In the genomic region with DNA sequence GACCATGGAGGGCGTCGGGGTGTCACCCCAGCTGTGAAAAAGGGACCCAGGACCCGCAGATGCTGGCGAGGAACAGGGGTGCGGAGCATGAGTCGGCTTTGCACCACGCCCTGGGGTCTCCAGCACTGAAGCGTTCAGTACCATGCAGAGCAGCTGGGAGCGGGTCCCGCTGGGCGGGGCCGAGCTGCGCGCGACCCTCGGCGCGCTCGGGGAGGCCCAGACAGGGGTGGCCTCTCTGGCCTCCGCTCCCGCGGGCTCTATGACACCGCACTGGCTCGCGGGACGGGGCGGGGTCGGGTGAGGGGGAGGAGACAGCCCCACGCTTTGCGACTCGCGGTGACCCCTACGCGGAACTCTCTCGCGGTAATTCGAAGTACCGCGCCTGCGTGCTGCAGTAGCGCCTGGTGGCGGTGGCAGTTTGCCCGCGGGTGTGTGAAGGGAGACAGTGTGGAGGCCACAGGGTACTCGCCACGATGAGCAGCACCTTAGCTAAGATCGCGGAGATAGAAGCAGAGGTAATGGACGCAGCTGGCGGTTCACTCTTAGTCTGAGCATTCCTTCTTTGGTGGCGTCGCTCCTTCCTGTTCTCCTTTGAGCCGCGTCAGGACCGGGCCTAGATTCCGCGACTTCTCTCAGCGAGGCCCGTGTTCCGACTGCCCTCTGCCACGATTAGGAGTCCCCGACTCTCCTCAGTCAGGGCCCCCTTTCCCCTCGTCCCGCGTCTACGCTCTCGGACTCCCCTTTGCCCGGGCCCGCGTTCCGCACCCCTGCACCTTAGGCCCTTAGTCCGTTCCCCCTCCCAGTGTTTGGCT, we compare ENCODE assay signal across 1 cellular context.
TF ChIP-seq lines count a peak whose summit lies in the region.

A gene with protein sequence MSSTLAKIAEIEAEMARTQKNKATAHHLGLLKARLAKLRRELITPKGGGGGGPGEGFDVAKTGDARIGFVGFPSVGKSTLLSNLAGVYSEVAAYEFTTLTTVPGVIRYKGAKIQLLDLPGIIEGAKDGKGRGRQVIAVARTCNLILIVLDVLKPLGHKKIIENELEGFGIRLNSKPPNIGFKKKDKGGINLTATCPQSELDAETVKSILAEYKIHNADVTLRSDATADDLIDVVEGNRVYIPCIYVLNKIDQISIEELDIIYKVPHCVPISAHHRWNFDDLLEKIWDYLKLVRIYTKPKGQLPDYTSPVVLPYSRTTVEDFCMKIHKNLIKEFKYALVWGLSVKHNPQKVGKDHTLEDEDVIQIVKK (plus strand): TSS at position 394 of the 812 bp plus-strand sequence. CDS start 80 bp downstream, at position 474.

TF ChIP-seq in HCT116, 20 proteins besides CTCF, POLR2A, EP300 and RAD21 (continued from another document):
- TF ChIP-seq, protein P1, sequence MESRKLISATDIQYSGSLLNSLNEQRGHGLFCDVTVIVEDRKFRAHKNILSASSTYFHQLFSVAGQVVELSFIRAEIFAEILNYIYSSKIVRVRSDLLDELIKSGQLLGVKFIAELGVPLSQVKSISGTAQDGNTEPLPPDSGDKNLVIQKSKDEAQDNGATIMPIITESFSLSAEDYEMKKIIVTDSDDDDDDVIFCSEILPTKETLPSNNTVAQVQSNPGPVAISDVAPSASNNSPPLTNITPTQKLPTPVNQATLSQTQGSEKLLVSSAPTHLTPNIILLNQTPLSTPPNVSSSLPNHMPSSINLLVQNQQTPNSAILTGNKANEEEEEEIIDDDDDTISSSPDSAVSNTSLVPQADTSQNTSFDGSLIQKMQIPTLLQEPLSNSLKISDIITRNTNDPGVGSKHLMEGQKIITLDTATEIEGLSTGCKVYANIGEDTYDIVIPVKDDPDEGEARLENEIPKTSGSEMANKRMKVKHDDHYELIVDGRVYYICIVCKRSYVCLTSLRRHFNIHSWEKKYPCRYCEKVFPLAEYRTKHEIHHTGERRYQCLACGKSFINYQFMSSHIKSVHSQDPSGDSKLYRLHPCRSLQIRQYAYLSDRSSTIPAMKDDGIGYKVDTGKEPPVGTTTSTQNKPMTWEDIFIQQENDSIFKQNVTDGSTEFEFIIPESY (IDR thresholded peaks at IDR 0.05; ENCODE audit: extremely low read depth, insufficient replicate concordance, low read length): peak; percentile 95
- peak; percentile 62 for TF ChIP-seq YY1 (IDR thresholded peaks at IDR 0.05; ENCODE audit: extremely low read depth, insufficient replicate concordance, low read depth, low read length)
- TF ChIP-seq SP1 (IDR thresholded peaks at IDR 0.05; ENCODE audit: low read depth): peak; percentile 43
- TF ChIP-seq TCF7L2 (IDR thresholded peaks at IDR 0.05; ENCODE audit: borderline replicate concordance, extremely low read depth, insufficient read depth, insufficient read length): no peak
- TF ChIP-seq EZH2phosphoT487 (IDR thresholded peaks at IDR 0.05; ENCODE audit: borderline replicate concordance): no peak
- TF ChIP-seq CEBPB (IDR thresholded peaks at IDR 0.05; ENCODE audit: low read depth): no peak
- TF ChIP-seq, protein P2, sequence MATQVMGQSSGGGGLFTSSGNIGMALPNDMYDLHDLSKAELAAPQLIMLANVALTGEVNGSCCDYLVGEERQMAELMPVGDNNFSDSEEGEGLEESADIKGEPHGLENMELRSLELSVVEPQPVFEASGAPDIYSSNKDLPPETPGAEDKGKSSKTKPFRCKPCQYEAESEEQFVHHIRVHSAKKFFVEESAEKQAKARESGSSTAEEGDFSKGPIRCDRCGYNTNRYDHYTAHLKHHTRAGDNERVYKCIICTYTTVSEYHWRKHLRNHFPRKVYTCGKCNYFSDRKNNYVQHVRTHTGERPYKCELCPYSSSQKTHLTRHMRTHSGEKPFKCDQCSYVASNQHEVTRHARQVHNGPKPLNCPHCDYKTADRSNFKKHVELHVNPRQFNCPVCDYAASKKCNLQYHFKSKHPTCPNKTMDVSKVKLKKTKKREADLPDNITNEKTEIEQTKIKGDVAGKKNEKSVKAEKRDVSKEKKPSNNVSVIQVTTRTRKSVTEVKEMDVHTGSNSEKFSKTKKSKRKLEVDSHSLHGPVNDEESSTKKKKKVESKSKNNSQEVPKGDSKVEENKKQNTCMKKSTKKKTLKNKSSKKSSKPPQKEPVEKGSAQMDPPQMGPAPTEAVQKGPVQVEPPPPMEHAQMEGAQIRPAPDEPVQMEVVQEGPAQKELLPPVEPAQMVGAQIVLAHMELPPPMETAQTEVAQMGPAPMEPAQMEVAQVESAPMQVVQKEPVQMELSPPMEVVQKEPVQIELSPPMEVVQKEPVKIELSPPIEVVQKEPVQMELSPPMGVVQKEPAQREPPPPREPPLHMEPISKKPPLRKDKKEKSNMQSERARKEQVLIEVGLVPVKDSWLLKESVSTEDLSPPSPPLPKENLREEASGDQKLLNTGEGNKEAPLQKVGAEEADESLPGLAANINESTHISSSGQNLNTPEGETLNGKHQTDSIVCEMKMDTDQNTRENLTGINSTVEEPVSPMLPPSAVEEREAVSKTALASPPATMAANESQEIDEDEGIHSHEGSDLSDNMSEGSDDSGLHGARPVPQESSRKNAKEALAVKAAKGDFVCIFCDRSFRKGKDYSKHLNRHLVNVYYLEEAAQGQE (IDR thresholded peaks at IDR 0.05; ENCODE audit: low read depth): no peak
- no peak for TF ChIP-seq JUND (IDR thresholded peaks at IDR 0.05)
- TF ChIP-seq CBX3 (IDR thresholded peaks at IDR 0.05; ENCODE audit: low read depth): peak; percentile 16; the same call in 1 of the 2 replicates
- TF ChIP-seq SIN3A (IDR thresholded peaks at IDR 0.05; ENCODE audit: low read depth): peak; percentile 72
- no peak for TF ChIP-seq ZNF274 (IDR thresholded peaks at IDR 0.05; ENCODE audit: low read depth, low read length)
